In genomic region chr15:42547926-42548257, GRCh38 we compare ENCODE assay signal across 8 cellular contexts. TPM values are rescaled to one million over a fixed set of nuclear protein-coding genes. Genes with fewer than 3 reads are reported as not detected.
DNase-seq lines count a peak whose midpoint lies in the region; ATAC-seq and TF ChIP-seq lines count a peak whose summit lies in the region.

No MANE protein-coding gene starts in this region.

- H2BK120ac ChIP-seq in mesendoderm (ENCODE audit: low read depth, low read length) = no peak overlapping the region

- no peak overlapping the region for H3K4ac ChIP-seq in mesendoderm (ENCODE audit: low read depth, low read length)

- no peaks in the 10 kb centered on the region for H3K9me3 ChIP-seq in MM.1S (replicated peaks; ENCODE audit: insufficient read depth, low read length)
- H3K9me3 ChIP-seq in upper lobe of right lung = no peaks in the 10 kb centered on the region

- H3K4me2 ChIP-seq in MM.1S (ENCODE audit: low read depth, low read length) (peak overlapping the region; percentile 89), mesendoderm (ENCODE audit: low read length) (peak overlapping the region; percentile 88)

- H3K27me3 ChIP-seq in MM.1S (replicated peaks; ENCODE audit: insufficient read depth, low read length) = no peaks in the 10 kb centered on the region
- H3K27me3 ChIP-seq in mesendoderm (ENCODE audit: insufficient read depth, low read length, poor library complexity) = no peaks in the 10 kb centered on the region
- no peaks in the 10 kb centered on the region for H3K27me3 ChIP-seq in upper lobe of right lung

- H3K9me2 ChIP-seq in MM.1S (replicated peaks; ENCODE audit: insufficient read depth, low read length) = no peaks in the 10 kb centered on the region

- H2BK15ac ChIP-seq in mesendoderm (replicated peaks; ENCODE audit: low read depth) = no peak overlapping the region

- peak; percentile 9 for ATAC-seq in upper lobe of right lung
- no peak for ATAC-seq in activated CD4-positive, CD25-positive, alpha-beta regulatory T cell treated with anti-CD3 and anti-CD28 coated beads, Interleukin-2, amount 50 U/mL, for 24 hours

- H3K9ac ChIP-seq in MM.1S (ENCODE audit: low read length) (peak overlapping the region; percentile 96), mesendoderm (ENCODE audit: low read length) (peak overlapping the region; percentile 99)

- H3K4me3 ChIP-seq in MM.1S (ENCODE audit: low read length) (peak overlapping the region; percentile 88), mesendoderm (ENCODE audit: low read length) (peak overlapping the region; percentile 100), upper lobe of right lung (peak overlapping the region; percentile 88)

- DNase-seq in NCI-H82 (lab: John Stamatoyannopoulos, UW) (peak; percentile 63), NCI-H82 treated with DMSO at 0.1 percent for 48 hours (lab: John Stamatoyannopoulos, UW; ENCODE audit: unreplicated experiment) (no peak), MM.1S (peak; percentile 38), dedifferentiated amniotic fluid mesenchymal stem cell (ENCODE audit: extremely low spot score) (peak; percentile 20), mesendoderm (no peak), upper lobe of right lung (no peak), SKM-1 treated with dmso at 0.1 percent for 144 hours (lab: John Stamatoyannopoulos, UW; ENCODE audit: unreplicated experiment) (no peak)

- H2BK5ac ChIP-seq in mesendoderm (ENCODE audit: low read length) = no peak overlapping the region

- no CpG with 5 or more reads among the region's 9 CpGs for WGBS in mesendoderm (ENCODE audit: extremely low coverage, insufficient coverage, low lambda C conversion rate)

- no peak overlapping the region for H3K23ac ChIP-seq in mesendoderm (ENCODE audit: low read length)

- TF ChIP-seq CTCF in MM.1S (IDR thresholded peaks at IDR 0.05; ENCODE audit: low read length) (no peak), upper lobe of right lung (IDR thresholded peaks at IDR 0.05) (no peak)

- peak overlapping the region; percentile 73 for H2AFZ ChIP-seq in MM.1S (ENCODE audit: low read length)

- peaks cover 13% of the 10 kb centered on the region for H3K79me1 ChIP-seq in mesendoderm (ENCODE audit: low read length)

- H3K27ac ChIP-seq in MM.1S (ENCODE audit: low read length) = peak overlapping the region; percentile 72
- H3K27ac ChIP-seq in mesendoderm (ENCODE audit: low read depth, low read length) = no peak overlapping the region
- H3K27ac ChIP-seq in upper lobe of right lung = peak overlapping the region; percentile 92

- peaks cover 26% of the 10 kb centered on the region for H3F3A ChIP-seq in MM.1S (ENCODE audit: insufficient read depth, low read length)

- 0 out of 2 replicates have a peak, but pooled peaks cover 5% of the 10 kb centered on the region for H4K20me1 ChIP-seq in MM.1S (ENCODE audit: insufficient read depth, low read length)

- H3K18ac ChIP-seq in mesendoderm (ENCODE audit: low read length) = no peak overlapping the region

- no peak overlapping the region for H4K8ac ChIP-seq in mesendoderm (ENCODE audit: low read depth, low read length)

- H3K79me2 ChIP-seq in MM.1S (ENCODE audit: low read length) (peaks cover 69% of the 10 kb centered on the region), mesendoderm (ENCODE audit: control insufficient read depth, insufficient read depth, low read length) (peaks cover 21% of the 10 kb centered on the region)

- 0 out of 2 replicates have a peak, but pooled peaks cover 4% of the 10 kb centered on the region for H3K36me3 ChIP-seq in MM.1S (replicated peaks; ENCODE audit: insufficient read depth, low read length)
- no peaks in the 10 kb centered on the region for H3K36me3 ChIP-seq in mesendoderm (ENCODE audit: control insufficient read depth, insufficient read depth, low read length)
- peaks cover 23% of the 10 kb centered on the region for H3K36me3 ChIP-seq in upper lobe of right lung

- H2AK5ac ChIP-seq in mesendoderm (ENCODE audit: low read length) = no peak overlapping the region

- H4K5ac ChIP-seq in mesendoderm (ENCODE audit: low read length) = no peak overlapping the region

- peak overlapping the region; percentile 99 for H3K56ac ChIP-seq in mesendoderm (ENCODE audit: low read length)

- intact Hi-C loops in upper lobe of right lung (cut with DNase I) = no loop called here

- H3K4me1 ChIP-seq in MM.1S (ENCODE audit: low read length) (peaks cover 33% of the 10 kb centered on the region), mesendoderm (ENCODE audit: control insufficient read depth, low read depth, low read length) (peaks cover 5% of the 10 kb centered on the region), upper lobe of right lung (peaks cover 24% of the 10 kb centered on the region)

RNA-seq across cellular contexts. Expression of gene LRRC57, which starts 0.7 kb away (rescaled TPM):
- 7.5 TPM for polyA plus RNA-seq in mesendoderm (2013, experiment 1 of 2)
- 7.3 TPM for polyA plus RNA-seq in mesendoderm (2013, experiment 2 of 2)
- total RNA-seq in upper lobe of right lung = 25.9 TPM

RNA-seq across cellular contexts. Expression of gene HAUS2, which starts 0.7 kb away (rescaled TPM):
- polyA plus RNA-seq in mesendoderm (2013, experiment 1 of 2) = 22.2 TPM
- polyA plus RNA-seq in mesendoderm (2013, experiment 2 of 2) = 20.1 TPM
- total RNA-seq in upper lobe of right lung = 17.1 TPM

RNA-seq across cellular contexts. Expression of gene STARD9, which starts 27.5 kb away (rescaled TPM):
- 0.48 TPM for polyA plus RNA-seq in mesendoderm (2013, experiment 1 of 2)
- polyA plus RNA-seq in mesendoderm (2013, experiment 2 of 2) = 0.53 TPM
- 15.4 TPM for total RNA-seq in upper lobe of right lung

RNA-seq across cellular contexts. Expression of gene SNAP23, which starts 52.5 kb away (rescaled TPM):
- 46.7 TPM for polyA plus RNA-seq in mesendoderm (2013, experiment 1 of 2)
- polyA plus RNA-seq in mesendoderm (2013, experiment 2 of 2) = 49.0 TPM
- total RNA-seq in upper lobe of right lung = 81.9 TPM

RNA-seq across cellular contexts. Expression of gene ZNF106, which starts 57.0 kb away (rescaled TPM):
- polyA plus RNA-seq in mesendoderm (2013, experiment 1 of 2) = 21.8 TPM
- polyA plus RNA-seq in mesendoderm (2013, experiment 2 of 2) = 21.5 TPM
- total RNA-seq in upper lobe of right lung = 118 TPM

Comparison
In these comparisons a context has a peak if more than half of its experiments do, and no peak if none do; other contexts are left out.
1. DNase-seq: peak in NCI-H82 (single experiment), MM.1S (single experiment) and dedifferentiated amniotic fluid mesenchymal stem cell (single experiment); none in NCI-H82 treated with DMSO at 0.1 percent for 48 hours (single experiment), mesendoderm (single experiment), upper lobe of right lung (single experiment) and SKM-1 treated with dmso at 0.1 percent for 144 hours (single experiment).
2. Peak in every context shown above with its lines, with median percentiles within 50 percentile points of each other: H3K4me3 ChIP-seq.